17 cellular contexts compared by ENCODE assay signal in genomic region chr14:104291123-104292000, GRCh38.
A peak's percentile ranks its signal among the peaks of the same experiment; 100 is the strongest.
DNase-seq lines count a peak whose midpoint lies in the region; ATAC-seq and TF ChIP-seq lines count a peak whose summit lies in the region.
"Had no signal": no experiment of that assay in that cellular context is flagged by ENCODE, and none has a peak within 500 bp of the region (broad histone marks: within the 10 kb centered on the region; RNA-seq: fewer than 3 reads in every experiment).

No MANE protein-coding gene starts in this region.

- H3K27ac Mint-ChIP-seq in endothelial cell (ENCODE audit: unreplicated experiment) = no peak overlapping the region
- H3K27ac Mint-ChIP-seq: activated T-helper 17 cell treated with anti-CD3 and anti-CD28 coated beads, Interleukin-2, amount 50 U/mL, for 72 hours had no signal

- H3K4me1 ChIP-seq in mucosa of descending colon (ENCODE audit: low read depth) (peaks cover 16% of the 10 kb centered on the region), thyroid gland (no peaks in the 10 kb centered on the region)
- H3K4me1 ChIP-seq: parathyroid adenoma had no signal

- peak; percentile 25 for ATAC-seq in mucosa of descending colon
- ATAC-seq: activated T-helper 17 cell treated with anti-CD3 and anti-CD28 coated beads, Interleukin-2, amount 50 U/mL, for 72 hours had no signal

- in situ Hi-C loops in KBM-7 (cut with MboI; ENCODE audit: low pct_unique_long_range_greater_than_20kb, low sequenced_read_pairs) = no loop called here

- no peaks in the 10 kb centered on the region for H3K27me3 ChIP-seq in thyroid gland
- H3K27me3 ChIP-seq: BLaER1 treated with 17β-estradiol and CSF1 and Interleukin-3, amounts not matched to agents 10 nM and 100 nM; cardiac muscle cell had no signal

- WGBS in thyroid gland, 2 donors = 43 to 66% methylated on average over 20 to 24 of the region's 25 CpGs

- peaks cover 9% of the 10 kb centered on the region for H3K27me3 Mint-ChIP-seq in endothelial cell (ENCODE audit: unreplicated experiment)
- H3K27me3 Mint-ChIP-seq: activated T-helper 17 cell treated with anti-CD3 and anti-CD28 coated beads, Interleukin-2, amount 50 U/mL, for 72 hours had no signal

- H3K4me1 Mint-ChIP-seq in endothelial cell (ENCODE audit: unreplicated experiment) = peaks cover 5% of the 10 kb centered on the region
- H3K4me1 Mint-ChIP-seq: activated T-helper 17 cell treated with anti-CD3 and anti-CD28 coated beads, Interleukin-2, amount 50 U/mL, for 72 hours had no signal

- no peak for TF ChIP-seq POLR2A in thyroid gland (IDR thresholded peaks at IDR 0.05)

- H3K4me3 ChIP-seq in mucosa of descending colon (no peak overlapping the region), thyroid gland (replicated peaks in 1 of 3) (no peak overlapping the region)
- H3K4me3 ChIP-seq: BLaER1 treated with 17β-estradiol and CSF1 and Interleukin-3, amounts not matched to agents 10 nM and 100 nM; cardiac muscle cell; esophagus squamous epithelium; SK-N-MC had no signal

- H3K9me3 Mint-ChIP-seq in endothelial cell (ENCODE audit: unreplicated experiment) = no peaks in the 10 kb centered on the region
- H3K9me3 Mint-ChIP-seq: activated T-helper 17 cell treated with anti-CD3 and anti-CD28 coated beads, Interleukin-2, amount 50 U/mL, for 72 hours had no signal

- no peaks in the 10 kb centered on the region for H3K36me3 Mint-ChIP-seq in endothelial cell (ENCODE audit: low read depth, unreplicated experiment)

- H3K36me3 ChIP-seq in mucosa of descending colon (ENCODE audit: low read depth) (no peaks in the 10 kb centered on the region), thyroid gland (no peaks in the 10 kb centered on the region)
- H3K36me3 ChIP-seq: BLaER1 treated with 17β-estradiol and CSF1 and Interleukin-3, amounts not matched to agents 10 nM and 100 nM; cardiac muscle cell; esophagus squamous epithelium had no signal

- H3K27ac ChIP-seq in caudate nucleus (ENCODE audit: low read depth, low read length) (no peak overlapping the region), thyroid gland (no peak overlapping the region)
- H3K27ac ChIP-seq: BLaER1 treated with 17β-estradiol and CSF1 and Interleukin-3, amounts not matched to agents 10 nM and 100 nM; cardiac muscle cell; esophagus squamous epithelium; parathyroid adenoma; SK-N-MC had no signal

- TF ChIP-seq CTCF in endothelial cell (IDR thresholded peaks at IDR 0.05; ENCODE audit: unreplicated experiment) = no peak
- no peak for TF ChIP-seq CTCF in mucosa of descending colon (IDR thresholded peaks at IDR 0.05)
- TF ChIP-seq CTCF in thyroid gland (IDR thresholded peaks at IDR 0.05) = no peak

- intact Hi-C loops in mucosa of descending colon (cut with DNase I, micrococcal nuclease) (no loop called here), thyroid gland (cut with DNase I) (no loop called here)

- H3K9me3 ChIP-seq in mucosa of descending colon = no peaks in the 10 kb centered on the region
- H3K9me3 ChIP-seq in thyroid gland = no peaks in the 10 kb centered on the region
- H3K9me3 ChIP-seq: esophagus squamous epithelium had no signal

- DNase-seq in COR-L47 (lab: John Stamatoyannopoulos, UW) = peak; percentile 89
- peak; percentile 24 for DNase-seq in NCI-H2081 treated with DMSO at 0.1 percent for 48 hours (lab: John Stamatoyannopoulos, UW)
- DNase-seq in endothelial cell (ENCODE audit: low spot score) = peak; percentile 44
- peak in 2 of 3 donors; percentile 34 to 49 for DNase-seq in mucosa of descending colon
- no peak for DNase-seq in caudate nucleus (lab: John Stamatoyannopoulos, UW)
- DNase-seq in thyroid gland = no peak
- DNase-seq in KBM-7 = no peak
- DNase-seq in NCI-H187 (lab: John Stamatoyannopoulos, UW) = no peak
- DNase-seq: activated CD4-positive, alpha-beta T cell treated with anti-CD3 and anti-CD28 coated beads for 4 hours; esophagus squamous epithelium; NCI-H2171; substantia nigra had no signal

- no peak overlapping the region for H3K4me3 Mint-ChIP-seq in endothelial cell (ENCODE audit: unreplicated experiment)
- H3K4me3 Mint-ChIP-seq: activated T-helper 17 cell treated with anti-CD3 and anti-CD28 coated beads, Interleukin-2, amount 50 U/mL, for 72 hours had no signal

Comparison
In these comparisons a context has a peak if more than half of its experiments do, and no peak if none do; other contexts are left out.
1. DNase-seq: peak in COR-L47 (single experiment), NCI-H2081 treated with DMSO at 0.1 percent for 48 hours (single experiment), endothelial cell (single experiment) and mucosa of descending colon (2 of 3); none in caudate nucleus (0 of 61), thyroid gland (0 of 2), KBM-7 (single experiment) and NCI-H187 (0 of 2).